In the genomic region with DNA sequence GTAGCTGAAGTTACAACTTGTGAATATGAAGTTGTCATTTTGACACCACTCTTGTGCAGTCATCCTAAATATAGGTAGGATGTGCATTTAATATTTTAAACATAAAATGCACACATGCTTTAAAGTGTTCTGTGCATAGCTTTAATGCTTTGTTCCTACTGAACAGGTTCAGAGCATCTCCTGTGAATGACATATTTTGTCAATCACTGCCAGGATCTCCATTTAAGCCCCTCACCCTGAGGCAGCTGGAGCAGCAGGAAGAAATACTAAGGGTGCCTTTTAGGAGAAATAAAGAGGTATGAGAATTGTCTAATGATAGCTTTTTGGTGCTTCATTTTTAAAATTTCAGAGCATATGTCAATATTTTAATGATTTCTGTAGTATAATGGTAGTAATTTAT, we compare ENCODE assay signal across 1 cellular context.
TF ChIP-seq lines count a peak whose summit lies in the region.

No MANE protein-coding gene starts in this region.

TF ChIP-seq in neural cell, 6 proteins besides CTCF, POLR2A, EP300 and RAD21:
- TF ChIP-seq POLR2AphosphoS5 (IDR thresholded peaks at IDR 0.05) (peak; percentile 64), MXI1 (conservative IDR thresholded peaks at IDR 0.05; ENCODE audit: poor library complexity, severe bottlenecking) (no peak), TAF1 (IDR thresholded peaks at IDR 0.05; ENCODE audit: low read depth) (no peak), SMC3 (conservative IDR thresholded peaks at IDR 0.05; ENCODE audit: poor library complexity) (no peak)
- TF ChIP-seq, protein P1, sequence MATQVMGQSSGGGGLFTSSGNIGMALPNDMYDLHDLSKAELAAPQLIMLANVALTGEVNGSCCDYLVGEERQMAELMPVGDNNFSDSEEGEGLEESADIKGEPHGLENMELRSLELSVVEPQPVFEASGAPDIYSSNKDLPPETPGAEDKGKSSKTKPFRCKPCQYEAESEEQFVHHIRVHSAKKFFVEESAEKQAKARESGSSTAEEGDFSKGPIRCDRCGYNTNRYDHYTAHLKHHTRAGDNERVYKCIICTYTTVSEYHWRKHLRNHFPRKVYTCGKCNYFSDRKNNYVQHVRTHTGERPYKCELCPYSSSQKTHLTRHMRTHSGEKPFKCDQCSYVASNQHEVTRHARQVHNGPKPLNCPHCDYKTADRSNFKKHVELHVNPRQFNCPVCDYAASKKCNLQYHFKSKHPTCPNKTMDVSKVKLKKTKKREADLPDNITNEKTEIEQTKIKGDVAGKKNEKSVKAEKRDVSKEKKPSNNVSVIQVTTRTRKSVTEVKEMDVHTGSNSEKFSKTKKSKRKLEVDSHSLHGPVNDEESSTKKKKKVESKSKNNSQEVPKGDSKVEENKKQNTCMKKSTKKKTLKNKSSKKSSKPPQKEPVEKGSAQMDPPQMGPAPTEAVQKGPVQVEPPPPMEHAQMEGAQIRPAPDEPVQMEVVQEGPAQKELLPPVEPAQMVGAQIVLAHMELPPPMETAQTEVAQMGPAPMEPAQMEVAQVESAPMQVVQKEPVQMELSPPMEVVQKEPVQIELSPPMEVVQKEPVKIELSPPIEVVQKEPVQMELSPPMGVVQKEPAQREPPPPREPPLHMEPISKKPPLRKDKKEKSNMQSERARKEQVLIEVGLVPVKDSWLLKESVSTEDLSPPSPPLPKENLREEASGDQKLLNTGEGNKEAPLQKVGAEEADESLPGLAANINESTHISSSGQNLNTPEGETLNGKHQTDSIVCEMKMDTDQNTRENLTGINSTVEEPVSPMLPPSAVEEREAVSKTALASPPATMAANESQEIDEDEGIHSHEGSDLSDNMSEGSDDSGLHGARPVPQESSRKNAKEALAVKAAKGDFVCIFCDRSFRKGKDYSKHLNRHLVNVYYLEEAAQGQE (IDR thresholded peaks at IDR 0.05; ENCODE audit: borderline replicate concordance): no peak
